9 cellular contexts compared by ENCODE assay signal in genomic region chr3:66449411-66449931, GRCh38. TPM values are rescaled to one million over a fixed set of nuclear protein-coding genes. Genes with fewer than 3 reads are reported as not detected.
DNase-seq lines count a peak whose midpoint lies in the region; ATAC-seq and TF ChIP-seq lines count a peak whose summit lies in the region.
"Had no signal": no experiment of that assay in that cellular context is flagged by ENCODE, and none has a peak within 500 bp of the region (broad histone marks: within the 10 kb centered on the region; RNA-seq: fewer than 3 reads in every experiment).

No MANE protein-coding gene starts in this region.

- no peaks in the 10 kb centered on the region for H3K36me3 ChIP-seq in osteoblast (ENCODE audit: insufficient read depth, low read length)

- intact Hi-C loops in dorsolateral prefrontal cortex (cut with DNase I), result no loop called here
- intact Hi-C loops in activated naive CD4-positive, alpha-beta T cell treated with anti-CD3 and anti-CD28 coated beads for 36 hours (cut with micrococcal nuclease), result no loop called here

- H3K27me3 ChIP-seq in dorsolateral prefrontal cortex (no peaks in the 10 kb centered on the region), osteoblast (ENCODE audit: insufficient read depth, low read length) (no peaks in the 10 kb centered on the region)

- no peak for DNase-seq in dorsolateral prefrontal cortex
- no peak for DNase-seq in osteoblast (ENCODE audit: insufficient read length, low spot score, missing footprints)
- no peak for DNase-seq in activated naive CD4-positive, alpha-beta T cell treated with anti-CD3 and anti-CD28 coated beads for 36 hours
- no peak for DNase-seq in NCI-H1048 (lab: John Stamatoyannopoulos, UW)
- DNase-seq: NCI-H510A had no signal

- H3K4me1 Mint-ChIP-seq in activated naive CD4-positive, alpha-beta T cell treated with anti-CD3 and anti-CD28 coated beads for 36 hours (ENCODE audit: low read depth), result peaks cover 5% of the 10 kb centered on the region

- TF ChIP-seq CTCF in dorsolateral prefrontal cortex (IDR thresholded peaks at IDR 0.05 in 54 of 56, conservative IDR thresholded peaks at IDR 0.05 in 2 of 56; ENCODE audit: low read depth in 1 of 56, partially characterized antibody in 56 of 56) (no peak), osteoblast (IDR thresholded peaks at IDR 0.05; ENCODE audit: extremely low read depth, low read depth, low read length) (no peak)

- peak; percentile 72 for ATAC-seq in GM18870 (IDR thresholded peaks at IDR 0.05; ENCODE audit: unreplicated experiment)
- peak; percentile 66 for ATAC-seq in HG03196 (IDR thresholded peaks at IDR 0.05; ENCODE audit: unreplicated experiment)
- ATAC-seq in GM21737 (IDR thresholded peaks at IDR 0.05; ENCODE audit: unreplicated experiment), result no peak

- no peak overlapping the region for H3K4me3 Mint-ChIP-seq in activated naive CD4-positive, alpha-beta T cell treated with anti-CD3 and anti-CD28 coated beads for 36 hours

- H3K27ac Mint-ChIP-seq in activated naive CD4-positive, alpha-beta T cell treated with anti-CD3 and anti-CD28 coated beads for 36 hours, result no peak overlapping the region

- no peaks in the 10 kb centered on the region for H3K79me2 ChIP-seq in osteoblast (ENCODE audit: insufficient read depth, low read length)

- no peaks in the 10 kb centered on the region for H3K27me3 Mint-ChIP-seq in activated naive CD4-positive, alpha-beta T cell treated with anti-CD3 and anti-CD28 coated beads for 36 hours (ENCODE audit: low read depth)

- peaks cover 10% of the 10 kb centered on the region for H3K4me1 ChIP-seq in osteoblast (ENCODE audit: insufficient read depth, low read length)

- H3K4me3 ChIP-seq in dorsolateral prefrontal cortex (no peak overlapping the region), skin epidermis (no peak overlapping the region), osteoblast (ENCODE audit: insufficient read depth, low read length) (no peak overlapping the region)

- no peak overlapping the region for H2AFZ ChIP-seq in osteoblast (ENCODE audit: low read length)

- H3K27ac ChIP-seq in dorsolateral prefrontal cortex, result peak overlapping the region in 54 of 59 donors; percentile 21 to 91 (median 78)
- peak overlapping the region in 12 of 21 experiments; percentile 12 to 59 (median 44) for H3K27ac ChIP-seq in skin epidermis
- H3K27ac ChIP-seq in osteoblast (ENCODE audit: low read depth, low read length), result no peak overlapping the region

- no peak overlapping the region for H3K4me2 ChIP-seq in osteoblast (ENCODE audit: insufficient read depth, low read length)

- H3K36me3 Mint-ChIP-seq in activated naive CD4-positive, alpha-beta T cell treated with anti-CD3 and anti-CD28 coated beads for 36 hours (ENCODE audit: low read depth), result peaks cover 18% of the 10 kb centered on the region

- no peaks in the 10 kb centered on the region for H3K9me3 ChIP-seq in osteoblast (ENCODE audit: low read depth, low read length)

- CTCF ChIA-PET in activated naive CD4-positive, alpha-beta T cell treated with anti-CD3 and anti-CD28 coated beads for 36 hours (lab: Charles Lee), result interaction anchor here (0.6 to 1.0 kb wide), 3 partner anchors 42 to 866 kb away, joined by 3 to 4 read pairs (median 3); no protein-coding TSS in a partner anchor

- no peaks in the 10 kb centered on the region for H3K9me3 Mint-ChIP-seq in activated naive CD4-positive, alpha-beta T cell treated with anti-CD3 and anti-CD28 coated beads for 36 hours

- H4K20me1 ChIP-seq in osteoblast (ENCODE audit: insufficient read depth, low read length), result no peaks in the 10 kb centered on the region

RNA-seq across cellular contexts. Expression of gene LRIG1, which starts 51.4 kb away (rescaled TPM):
- 100 to 1,000 TPM in 86 of 120 experiments, 10 to 100 TPM in 34; 65.6 to 291 (median 118) TPM for total RNA-seq in dorsolateral prefrontal cortex
- 14.1 and 16.5 TPM in 2 replicates for total RNA-seq in osteoblast
- total RNA-seq in activated naive CD4-positive, alpha-beta T cell treated with anti-CD3 and anti-CD28 coated beads for 36 hours, result 10 to 100 TPM; 18.3 to 19.0 TPM
